In the genomic region with DNA sequence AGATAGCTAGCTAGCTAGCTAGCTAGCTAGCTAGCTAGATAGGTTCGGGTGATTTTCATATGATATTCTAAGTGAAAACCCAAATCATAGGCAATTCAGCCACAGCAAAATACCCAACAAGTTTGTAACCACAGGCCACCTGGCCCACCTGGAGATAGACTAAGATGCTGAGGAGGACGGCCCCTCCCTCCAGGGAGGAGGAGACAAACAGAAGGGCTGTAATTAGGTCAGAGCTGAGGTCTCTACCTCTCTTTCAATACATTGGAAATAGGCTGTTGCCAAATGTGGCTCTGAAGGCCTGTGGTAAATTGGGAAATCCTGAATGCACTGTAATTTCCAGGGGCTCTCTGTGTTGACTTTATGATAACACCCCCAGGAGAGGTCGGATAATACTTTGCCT, we compare ENCODE assay signal across 23 cellular contexts.
"Had no signal": no experiment of that assay in that cellular context is flagged by ENCODE, and none has a peak within 500 bp of the region (broad histone marks: within the 10 kb centered on the region; RNA-seq: fewer than 3 reads in every experiment).

No MANE protein-coding gene starts in this region.

- DNase-seq: activated CD4-positive, alpha-beta T cell treated with anti-CD3 and anti-CD28 coated beads for 1 hour; activated CD4-positive, alpha-beta T cell treated with anti-CD3 and anti-CD28 coated beads for 48 hours; activated CD4-positive, CD25-positive, alpha-beta regulatory T cell; activated CD8-positive, alpha-beta T cell treated with anti-CD3 and anti-CD28 coated beads for 36 hours; activated gamma-delta T cell treated with Interleukin-2 at 50 U/mL for 16 hours; activated naive CD4-positive, alpha-beta T cell treated with anti-CD3 and anti-CD28 coated beads for 36 hours; activated T-cell treated with anti-CD3 and anti-CD28 coated beads, Interleukin-2, amount 50 U/mL, for 1 hour; activated T-cell treated with anti-CD3 and anti-CD28 coated beads, Interleukin-2, amount 50 U/mL, for 72 hours; adrenal gland; body of pancreas; NCI-H1092 treated with DMSO at 0.1 percent for 48 hours; NCI-H1417; NCI-H146; NCI-H187; NCI-H2029 treated with DMSO at 0.1 percent for 48 hours; NCI-H2107; NCI-H2171; NCI-H510A; NCI-H526; NCI-H774; NK-92 treated with Interleukin-12 subunit alpha and Interleukin-12 subunit beta, amount 100 ng/mL, for 24 hours; PC-9; SIG-M5 had no signal
